12 cellular contexts compared by ENCODE assay signal in genomic region chr2:238389985-238390682, GRCh38. TPM values are rescaled to one million over a fixed set of nuclear protein-coding genes. Genes with fewer than 3 reads are reported as not detected.
DNase-seq lines count a peak whose midpoint lies in the region; ATAC-seq and TF ChIP-seq lines count a peak whose summit lies in the region.
"Had no signal": no experiment of that assay in that cellular context is flagged by ENCODE, and none has a peak within 500 bp of the region (broad histone marks: within the 10 kb centered on the region; RNA-seq: fewer than 3 reads in every experiment).

No MANE protein-coding gene starts in this region.

- H2AFZ ChIP-seq in mesenchymal stem cell (ENCODE audit: low read depth, low read length): no peak overlapping the region
- H2AFZ ChIP-seq: GM23248 had no signal

- peak overlapping the region; percentile 84 for H2BK5ac ChIP-seq in mesenchymal stem cell (ENCODE audit: low read depth, low read length, poor library complexity, severe bottlenecking)

- peak overlapping the region in 1 of 2 experiments; percentile 89 for H3K14ac ChIP-seq in mesenchymal stem cell (ENCODE audit: low read length in 2 of 2)

- H3K27me3 ChIP-seq in breast epithelium: no peaks in the 10 kb centered on the region
- no peaks in the 10 kb centered on the region for H3K27me3 ChIP-seq in mesenchymal stem cell (ENCODE audit: control insufficient read depth in 1 of 2, insufficient read depth in 1 of 2, low read length in 2 of 2)
- H3K27me3 ChIP-seq in dorsolateral prefrontal cortex: no peaks in the 10 kb centered on the region

- ATAC-seq in HG03039 (IDR thresholded peaks at IDR 0.05; ENCODE audit: unreplicated experiment) (no peak), omental fat pad (ENCODE audit: low FRiP score) (no peak)

- H3K27ac ChIP-seq in breast epithelium: peak overlapping the region; percentile 77 to 88
- H3K27ac ChIP-seq in mesenchymal stem cell (ENCODE audit: low read length, poor library complexity, severe bottlenecking): peak overlapping the region; percentile 78
- H3K27ac ChIP-seq in dorsolateral prefrontal cortex: no peak overlapping the region
- H3K27ac ChIP-seq: GM23248, WERI-Rb-1 had no signal

- H3K79me1 ChIP-seq in mesenchymal stem cell (replicated peaks; ENCODE audit: low read length, poor library complexity, severe bottlenecking): no peaks in the 10 kb centered on the region

- no peak overlapping the region for H2BK120ac ChIP-seq in mesenchymal stem cell (ENCODE audit: low read depth, low read length)

- TF ChIP-seq CTCF in breast epithelium (IDR thresholded peaks at IDR 0.05) (no peak), dorsolateral prefrontal cortex (IDR thresholded peaks at IDR 0.05 in 54 of 56, conservative IDR thresholded peaks at IDR 0.05 in 2 of 56; ENCODE audit: low read depth in 1 of 56, partially characterized antibody in 56 of 56) (no peak), omental fat pad (IDR thresholded peaks at IDR 0.05) (no peak)

- H2BK15ac ChIP-seq in mesenchymal stem cell (ENCODE audit: low read depth, poor library complexity, severe bottlenecking): no peak overlapping the region

- H3K4ac ChIP-seq in mesenchymal stem cell (ENCODE audit: low read depth in 1 of 2, low read length in 2 of 2): no peak overlapping the region

- DNase-seq in DMS 273 (lab: John Stamatoyannopoulos, UW; ENCODE audit: unreplicated experiment) (peak; percentile 66), NCI-H2029 treated with DMSO at 0.1 percent for 48 hours (lab: John Stamatoyannopoulos, UW) (peak; percentile 93), breast epithelium (ENCODE audit: low spot score in 2 of 2) (peak in 1 of 2 donors; percentile 64), mesenchymal stem cell (no peak), dorsolateral prefrontal cortex (no peak), SK-N-DZ (ENCODE audit: low spot score) (no peak), omental fat pad (ENCODE audit: low spot score) (no peak)
- DNase-seq: activated naive CD8-positive, alpha-beta T cell treated with anti-CD3 and anti-CD28 coated beads, Interleukin-2, amount 10 ng/mL, durations not matched to agents 7 days and 5 days; GM23248; NCI-H82; WERI-Rb-1 had no signal

- no peak overlapping the region for H3K23ac ChIP-seq in mesenchymal stem cell (ENCODE audit: low read length in 2 of 2)

- H3K4me1 ChIP-seq in breast epithelium (no peaks in the 10 kb centered on the region), mesenchymal stem cell (ENCODE audit: control insufficient read depth, insufficient read depth, low read depth, low read length) (peaks cover 9% of the 10 kb centered on the region)

- no peak overlapping the region for H2BK12ac ChIP-seq in mesenchymal stem cell (ENCODE audit: low read length in 2 of 2)

- H3K9me3 ChIP-seq in breast epithelium (no peaks in the 10 kb centered on the region), mesenchymal stem cell (ENCODE audit: control insufficient read depth, low read length) (no peaks in the 10 kb centered on the region)

- peak overlapping the region in 1 of 2 experiments; percentile 28 for H3K18ac ChIP-seq in mesenchymal stem cell (ENCODE audit: low read depth in 1 of 2, low read length in 2 of 2)

- H4K8ac ChIP-seq in mesenchymal stem cell (ENCODE audit: low read length): peak overlapping the region; percentile 83

- no peak for TF ChIP-seq POLR2A in breast epithelium (IDR thresholded peaks at IDR 0.05)

- no peak overlapping the region for H3K9ac ChIP-seq in mesenchymal stem cell (ENCODE audit: low read length)
- H3K9ac ChIP-seq: GM23248 had no signal

- H3K4me3 ChIP-seq in breast epithelium (peak overlapping the region in 1 of 3 donors; percentile 17), mesenchymal stem cell (ENCODE audit: insufficient read depth in 1 of 2, low read depth in 1 of 2, low read length in 2 of 2) (no peak overlapping the region), dorsolateral prefrontal cortex (no peak overlapping the region)
- H3K4me3 ChIP-seq: GM23248 had no signal

- WGBS in mesenchymal stem cell: 88% methylated on average over 11 of the region's 11 CpGs

- H4K91ac ChIP-seq in mesenchymal stem cell (ENCODE audit: low read length): no peak overlapping the region

- H3K36me3 ChIP-seq in breast epithelium (no peaks in the 10 kb centered on the region), mesenchymal stem cell (ENCODE audit: control insufficient read depth in 1 of 2, insufficient read depth in 2 of 2, low read depth in 1 of 2, low read length in 2 of 2) (peaks cover 3 to 6% of the 10 kb centered on the region in 2 experiments)
- H3K36me3 ChIP-seq: WERI-Rb-1 had no signal

- peak overlapping the region; percentile 54 for H2AK5ac ChIP-seq in mesenchymal stem cell (ENCODE audit: low read length, severe bottlenecking)

- intact Hi-C loops in breast epithelium (cut with DNase I; ENCODE audit: low total_unique reads): no loop called here
- intact Hi-C loops in dorsolateral prefrontal cortex (cut with DNase I): no loop called here

- H3K4me2 ChIP-seq in mesenchymal stem cell (ENCODE audit: low read length, poor library complexity, severe bottlenecking): no peak overlapping the region

RNA-seq across cellular contexts. Expression of gene ASB1, which starts 36.6 kb away (rescaled TPM):
- 10 to 100 TPM; 11.2 to 18.7 (median 18.4) TPM for total RNA-seq in breast epithelium
- 23.1 TPM for polyA plus RNA-seq in mesenchymal stem cell (2013, experiment 1 of 2)
- polyA plus RNA-seq in mesenchymal stem cell (2013, experiment 2 of 2): 25.2 TPM
- total RNA-seq in dorsolateral prefrontal cortex: 10 to 100 TPM; 42.1 to 85.5 (median 55.7) TPM
- 18.3 and 18.4 TPM in 2 replicates for polyA plus RNA-seq in SK-N-DZ (2014; cell fraction: cytosol; rRNA removed)
- polyA plus RNA-seq in SK-N-DZ (2014; cell fraction: nucleus; rRNA removed): 15.4 and 30.0 TPM in 2 replicates
- 10 to 100 TPM; 12.9 to 23.4 (median 14.4) TPM for total RNA-seq in omental fat pad

Comparison
In these comparisons a context has a peak if more than half of its experiments do, and no peak if none do; other contexts are left out.
1. DNase-seq: peak in DMS 273 (single experiment) and NCI-H2029 treated with DMSO at 0.1 percent for 48 hours (single experiment); none in mesenchymal stem cell (single experiment), dorsolateral prefrontal cortex (0 of 10), SK-N-DZ (single experiment) and omental fat pad (single experiment).
2. H3K27ac ChIP-seq: peak in breast epithelium (2 of 2) and mesenchymal stem cell (single experiment); none in dorsolateral prefrontal cortex (0 of 59).